ENCODE assay signal across 11 cellular contexts in genomic region chr15:94352940-94353820, GRCh38.
"Had no signal": no experiment of that assay in that cellular context is flagged by ENCODE, and none has a peak within 500 bp of the region (broad histone marks: within the 10 kb centered on the region; RNA-seq: fewer than 3 reads in every experiment).

No MANE protein-coding gene starts in this region.

- DNase-seq: activated CD4-positive, alpha-beta T cell treated with anti-CD3 and anti-CD28 coated beads, Interleukin-2, amount 50 U/mL, for 1 hour; activated CD8-positive, alpha-beta memory T cell treated with anti-CD3 and anti-CD28 coated beads for 24 hours; activated naive CD8-positive, alpha-beta T cell treated with anti-CD3 and anti-CD28 coated beads for 36 hours; dorsolateral prefrontal cortex; hypothalamus; kidney; naive B cell; stimulated activated CD4-positive, alpha-beta T cell treated with anti-CD3 and anti-CD28 coated beads, Interleukin-4, amount 100 ng/mL, for 24 hours; stimulated activated naive CD4-positive, alpha-beta T cell; T-helper 2 cell had no signal

- H3K27me3 ChIP-seq: suprapubic skin had no signal

- H3K27ac ChIP-seq: dorsolateral prefrontal cortex, suprapubic skin had no signal

- H3K4me1 ChIP-seq: suprapubic skin had no signal

- H3K9me3 ChIP-seq: suprapubic skin had no signal

- H3K4me3 ChIP-seq: dorsolateral prefrontal cortex, suprapubic skin had no signal
